1 cellular context compared by ENCODE assay signal in genomic region chr1:156073110-156073693, GRCh38.
TF ChIP-seq lines count a peak whose summit lies in the region.

No MANE protein-coding gene starts in this region.

TF ChIP-seq in HCT116, 20 proteins besides CTCF, POLR2A, EP300 and RAD21:
- no peak for TF ChIP-seq SIN3A (IDR thresholded peaks at IDR 0.05; ENCODE audit: low read depth)
- no peak for TF ChIP-seq REST (IDR thresholded peaks at IDR 0.05; ENCODE audit: low read depth)
- TF ChIP-seq CBX3 (IDR thresholded peaks at IDR 0.05; ENCODE audit: low read depth), result no peak
- no peak for TF ChIP-seq MAX (IDR thresholded peaks at IDR 0.05)
- TF ChIP-seq JUND (IDR thresholded peaks at IDR 0.05), result no peak
